ENCODE assay signal across 1 cellular context in the genomic region with DNA sequence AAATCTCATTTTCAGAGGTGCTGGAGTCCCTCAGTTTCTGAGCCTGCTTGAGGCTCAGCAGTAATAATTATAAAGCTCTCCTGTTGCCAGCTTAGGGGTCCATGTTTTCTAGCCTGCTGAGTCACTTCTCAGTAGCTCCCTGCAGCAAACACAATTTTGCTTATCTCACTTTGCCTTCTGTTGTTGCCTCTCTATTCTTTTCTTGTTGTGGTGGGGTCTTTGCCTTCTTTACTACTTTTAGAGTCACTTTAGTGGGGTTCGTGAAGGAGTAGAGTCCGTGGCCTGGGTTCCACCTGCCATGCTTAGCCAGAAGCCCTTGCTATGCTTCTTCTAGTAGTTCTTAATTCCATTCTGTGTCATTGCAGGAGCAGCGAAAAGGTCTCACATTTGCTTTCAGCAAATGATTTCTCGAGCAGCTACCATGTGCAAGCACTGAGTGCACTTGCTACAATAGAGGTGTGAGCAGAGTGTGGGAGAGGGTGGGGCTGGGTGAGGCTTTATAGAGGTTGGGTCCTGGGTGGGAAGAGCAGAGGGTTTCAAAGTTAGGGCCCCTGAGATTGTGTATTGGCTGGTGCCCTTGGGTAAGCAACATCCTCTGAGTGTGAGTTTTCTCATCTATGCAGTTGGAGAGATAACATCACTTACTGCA.
TF ChIP-seq lines count a peak whose summit lies in the region.

No MANE protein-coding gene starts in this region.

TF ChIP-seq in K562, 482 proteins besides CTCF, POLR2A, EP300 and RAD21 (continued from another document and continues in another):
- no peak for TF ChIP-seq NR4A1 (CRISPR knock-in tag; IDR thresholded peaks at IDR 0.05)
- peak; percentile 38; the same call in 1 of the 2 replicates for TF ChIP-seq NR4A1 (tag; IDR thresholded peaks at IDR 0.05)
- TF ChIP-seq, protein P1, sequence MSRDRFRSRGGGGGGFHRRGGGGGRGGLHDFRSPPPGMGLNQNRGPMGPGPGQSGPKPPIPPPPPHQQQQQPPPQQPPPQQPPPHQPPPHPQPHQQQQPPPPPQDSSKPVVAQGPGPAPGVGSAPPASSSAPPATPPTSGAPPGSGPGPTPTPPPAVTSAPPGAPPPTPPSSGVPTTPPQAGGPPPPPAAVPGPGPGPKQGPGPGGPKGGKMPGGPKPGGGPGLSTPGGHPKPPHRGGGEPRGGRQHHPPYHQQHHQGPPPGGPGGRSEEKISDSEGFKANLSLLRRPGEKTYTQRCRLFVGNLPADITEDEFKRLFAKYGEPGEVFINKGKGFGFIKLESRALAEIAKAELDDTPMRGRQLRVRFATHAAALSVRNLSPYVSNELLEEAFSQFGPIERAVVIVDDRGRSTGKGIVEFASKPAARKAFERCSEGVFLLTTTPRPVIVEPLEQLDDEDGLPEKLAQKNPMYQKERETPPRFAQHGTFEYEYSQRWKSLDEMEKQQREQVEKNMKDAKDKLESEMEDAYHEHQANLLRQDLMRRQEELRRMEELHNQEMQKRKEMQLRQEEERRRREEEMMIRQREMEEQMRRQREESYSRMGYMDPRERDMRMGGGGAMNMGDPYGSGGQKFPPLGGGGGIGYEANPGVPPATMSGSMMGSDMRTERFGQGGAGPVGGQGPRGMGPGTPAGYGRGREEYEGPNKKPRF (IDR thresholded peaks at IDR 0.05; ENCODE audit: low read depth, low read length) = no peak
- peak; percentile 52 for TF ChIP-seq GATA2 (CRISPR knock-in tag; IDR thresholded peaks at IDR 0.05)
- TF ChIP-seq PHF20 (IDR thresholded peaks at IDR 0.05; ENCODE audit: partially characterized antibody) = no peak
- no peak for TF ChIP-seq GABPA (tag; conservative IDR thresholded peaks at IDR 0.05; ENCODE audit: low read depth)
- TF ChIP-seq, protein P2, sequence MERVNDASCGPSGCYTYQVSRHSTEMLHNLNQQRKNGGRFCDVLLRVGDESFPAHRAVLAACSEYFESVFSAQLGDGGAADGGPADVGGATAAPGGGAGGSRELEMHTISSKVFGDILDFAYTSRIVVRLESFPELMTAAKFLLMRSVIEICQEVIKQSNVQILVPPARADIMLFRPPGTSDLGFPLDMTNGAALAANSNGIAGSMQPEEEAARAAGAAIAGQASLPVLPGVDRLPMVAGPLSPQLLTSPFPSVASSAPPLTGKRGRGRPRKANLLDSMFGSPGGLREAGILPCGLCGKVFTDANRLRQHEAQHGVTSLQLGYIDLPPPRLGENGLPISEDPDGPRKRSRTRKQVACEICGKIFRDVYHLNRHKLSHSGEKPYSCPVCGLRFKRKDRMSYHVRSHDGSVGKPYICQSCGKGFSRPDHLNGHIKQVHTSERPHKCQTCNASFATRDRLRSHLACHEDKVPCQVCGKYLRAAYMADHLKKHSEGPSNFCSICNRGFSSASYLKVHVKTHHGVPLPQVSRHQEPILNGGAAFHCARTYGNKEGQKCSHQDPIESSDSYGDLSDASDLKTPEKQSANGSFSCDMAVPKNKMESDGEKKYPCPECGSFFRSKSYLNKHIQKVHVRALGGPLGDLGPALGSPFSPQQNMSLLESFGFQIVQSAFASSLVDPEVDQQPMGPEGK (CRISPR knock-in tag; IDR thresholded peaks at IDR 0.05; ENCODE audit: borderline replicate concordance) = no peak
- no peak for TF ChIP-seq ZNF764 (CRISPR knock-in tag; IDR thresholded peaks at IDR 0.05; ENCODE audit: low read depth)
- TF ChIP-seq SMARCC2 (IDR thresholded peaks at IDR 0.05; ENCODE audit: low read depth) = peak; percentile 71; the same call in 1 of the 2 replicates
- TF ChIP-seq, protein P3, sequence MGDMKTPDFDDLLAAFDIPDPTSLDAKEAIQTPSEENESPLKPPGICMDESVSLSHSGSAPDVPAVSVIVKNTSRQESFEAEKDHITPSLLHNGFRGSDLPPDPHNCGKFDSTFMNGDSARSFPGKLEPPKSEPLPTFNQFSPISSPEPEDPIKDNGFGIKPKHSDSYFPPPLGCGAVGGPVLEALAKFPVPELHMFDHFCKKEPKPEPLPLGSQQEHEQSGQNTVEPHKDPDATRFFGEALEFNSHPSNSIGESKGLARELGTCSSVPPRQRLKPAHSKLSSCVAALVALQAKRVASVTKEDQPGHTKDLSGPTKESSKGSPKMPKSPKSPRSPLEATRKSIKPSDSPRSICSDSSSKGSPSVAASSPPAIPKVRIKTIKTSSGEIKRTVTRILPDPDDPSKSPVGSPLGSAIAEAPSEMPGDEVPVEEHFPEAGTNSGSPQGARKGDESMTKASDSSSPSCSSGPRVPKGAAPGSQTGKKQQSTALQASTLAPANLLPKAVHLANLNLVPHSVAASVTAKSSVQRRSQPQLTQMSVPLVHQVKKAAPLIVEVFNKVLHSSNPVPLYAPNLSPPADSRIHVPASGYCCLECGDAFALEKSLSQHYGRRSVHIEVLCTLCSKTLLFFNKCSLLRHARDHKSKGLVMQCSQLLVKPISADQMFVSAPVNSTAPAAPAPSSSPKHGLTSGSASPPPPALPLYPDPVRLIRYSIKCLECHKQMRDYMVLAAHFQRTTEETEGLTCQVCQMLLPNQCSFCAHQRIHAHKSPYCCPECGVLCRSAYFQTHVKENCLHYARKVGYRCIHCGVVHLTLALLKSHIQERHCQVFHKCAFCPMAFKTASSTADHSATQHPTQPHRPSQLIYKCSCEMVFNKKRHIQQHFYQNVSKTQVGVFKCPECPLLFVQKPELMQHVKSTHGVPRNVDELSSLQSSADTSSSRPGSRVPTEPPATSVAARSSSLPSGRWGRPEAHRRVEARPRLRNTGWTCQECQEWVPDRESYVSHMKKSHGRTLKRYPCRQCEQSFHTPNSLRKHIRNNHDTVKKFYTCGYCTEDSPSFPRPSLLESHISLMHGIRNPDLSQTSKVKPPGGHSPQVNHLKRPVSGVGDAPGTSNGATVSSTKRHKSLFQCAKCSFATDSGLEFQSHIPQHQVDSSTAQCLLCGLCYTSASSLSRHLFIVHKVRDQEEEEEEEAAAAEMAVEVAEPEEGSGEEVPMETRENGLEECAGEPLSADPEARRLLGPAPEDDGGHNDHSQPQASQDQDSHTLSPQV (IDR thresholded peaks at IDR 0.05) = peak; percentile 90
- 0 out of 4 replicates have a peak, but pooled peaks of 1 of the 2 experiments have one; percentile 56 for TF ChIP-seq ARNT (IDR thresholded peaks at IDR 0.05)
- 0 out of 2 replicates have a peak, but pooled peaks have one; percentile 17 for TF ChIP-seq CXXC5 (CRISPR knock-in tag; IDR thresholded peaks at IDR 0.05)
- TF ChIP-seq ZNF146 (CRISPR knock-in tag; IDR thresholded peaks at IDR 0.05; ENCODE audit: unreplicated experiment) = no peak
- no peak for TF ChIP-seq SMARCA5 (IDR thresholded peaks at IDR 0.05)
- TF ChIP-seq RNF2 (IDR thresholded peaks at IDR 0.05) = peak; percentile 24; the same call in 1 of the 2 replicates
- TF ChIP-seq, protein P4, sequence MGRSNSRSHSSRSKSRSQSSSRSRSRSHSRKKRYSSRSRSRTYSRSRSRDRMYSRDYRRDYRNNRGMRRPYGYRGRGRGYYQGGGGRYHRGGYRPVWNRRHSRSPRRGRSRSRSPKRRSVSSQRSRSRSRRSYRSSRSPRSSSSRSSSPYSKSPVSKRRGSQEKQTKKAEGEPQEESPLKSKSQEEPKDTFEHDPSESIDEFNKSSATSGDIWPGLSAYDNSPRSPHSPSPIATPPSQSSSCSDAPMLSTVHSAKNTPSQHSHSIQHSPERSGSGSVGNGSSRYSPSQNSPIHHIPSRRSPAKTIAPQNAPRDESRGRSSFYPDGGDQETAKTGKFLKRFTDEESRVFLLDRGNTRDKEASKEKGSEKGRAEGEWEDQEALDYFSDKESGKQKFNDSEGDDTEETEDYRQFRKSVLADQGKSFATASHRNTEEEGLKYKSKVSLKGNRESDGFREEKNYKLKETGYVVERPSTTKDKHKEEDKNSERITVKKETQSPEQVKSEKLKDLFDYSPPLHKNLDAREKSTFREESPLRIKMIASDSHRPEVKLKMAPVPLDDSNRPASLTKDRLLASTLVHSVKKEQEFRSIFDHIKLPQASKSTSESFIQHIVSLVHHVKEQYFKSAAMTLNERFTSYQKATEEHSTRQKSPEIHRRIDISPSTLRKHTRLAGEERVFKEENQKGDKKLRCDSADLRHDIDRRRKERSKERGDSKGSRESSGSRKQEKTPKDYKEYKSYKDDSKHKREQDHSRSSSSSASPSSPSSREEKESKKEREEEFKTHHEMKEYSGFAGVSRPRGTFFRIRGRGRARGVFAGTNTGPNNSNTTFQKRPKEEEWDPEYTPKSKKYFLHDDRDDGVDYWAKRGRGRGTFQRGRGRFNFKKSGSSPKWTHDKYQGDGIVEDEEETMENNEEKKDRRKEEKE (IDR thresholded peaks at IDR 0.05; ENCODE audit: borderline replicate concordance in 1 of 2, control insufficient read depth in 1 of 2, low read depth in 2 of 2, low read length in 1 of 2) = no peak
- no peak for TF ChIP-seq ZNF124 (CRISPR knock-in tag; IDR thresholded peaks at IDR 0.05)
- TF ChIP-seq ZNF282 (CRISPR knock-in tag; IDR thresholded peaks at IDR 0.05) = no peak
- TF ChIP-seq ADNP (tag; IDR thresholded peaks at IDR 0.05) = peak; percentile 57; the same call in 1 of the 2 replicates
- TF ChIP-seq, protein P5, sequence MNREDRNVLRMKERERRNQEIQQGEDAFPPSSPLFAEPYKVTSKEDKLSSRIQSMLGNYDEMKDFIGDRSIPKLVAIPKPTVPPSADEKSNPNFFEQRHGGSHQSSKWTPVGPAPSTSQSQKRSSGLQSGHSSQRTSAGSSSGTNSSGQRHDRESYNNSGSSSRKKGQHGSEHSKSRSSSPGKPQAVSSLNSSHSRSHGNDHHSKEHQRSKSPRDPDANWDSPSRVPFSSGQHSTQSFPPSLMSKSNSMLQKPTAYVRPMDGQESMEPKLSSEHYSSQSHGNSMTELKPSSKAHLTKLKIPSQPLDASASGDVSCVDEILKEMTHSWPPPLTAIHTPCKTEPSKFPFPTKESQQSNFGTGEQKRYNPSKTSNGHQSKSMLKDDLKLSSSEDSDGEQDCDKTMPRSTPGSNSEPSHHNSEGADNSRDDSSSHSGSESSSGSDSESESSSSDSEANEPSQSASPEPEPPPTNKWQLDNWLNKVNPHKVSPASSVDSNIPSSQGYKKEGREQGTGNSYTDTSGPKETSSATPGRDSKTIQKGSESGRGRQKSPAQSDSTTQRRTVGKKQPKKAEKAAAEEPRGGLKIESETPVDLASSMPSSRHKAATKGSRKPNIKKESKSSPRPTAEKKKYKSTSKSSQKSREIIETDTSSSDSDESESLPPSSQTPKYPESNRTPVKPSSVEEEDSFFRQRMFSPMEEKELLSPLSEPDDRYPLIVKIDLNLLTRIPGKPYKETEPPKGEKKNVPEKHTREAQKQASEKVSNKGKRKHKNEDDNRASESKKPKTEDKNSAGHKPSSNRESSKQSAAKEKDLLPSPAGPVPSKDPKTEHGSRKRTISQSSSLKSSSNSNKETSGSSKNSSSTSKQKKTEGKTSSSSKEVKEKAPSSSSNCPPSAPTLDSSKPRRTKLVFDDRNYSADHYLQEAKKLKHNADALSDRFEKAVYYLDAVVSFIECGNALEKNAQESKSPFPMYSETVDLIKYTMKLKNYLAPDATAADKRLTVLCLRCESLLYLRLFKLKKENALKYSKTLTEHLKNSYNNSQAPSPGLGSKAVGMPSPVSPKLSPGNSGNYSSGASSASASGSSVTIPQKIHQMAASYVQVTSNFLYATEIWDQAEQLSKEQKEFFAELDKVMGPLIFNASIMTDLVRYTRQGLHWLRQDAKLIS (CRISPR knock-in tag; IDR thresholded peaks at IDR 0.05) = no peak
- no peak for TF ChIP-seq FOXJ3 (CRISPR knock-in tag; IDR thresholded peaks at IDR 0.05)
- peak; percentile 82 for TF ChIP-seq TCF3 (CRISPR knock-in tag; IDR thresholded peaks at IDR 0.05)
- TF ChIP-seq MED1 (CRISPR knock-in tag; IDR thresholded peaks at IDR 0.05; ENCODE audit: borderline replicate concordance) = no peak
- TF ChIP-seq, protein P6, sequence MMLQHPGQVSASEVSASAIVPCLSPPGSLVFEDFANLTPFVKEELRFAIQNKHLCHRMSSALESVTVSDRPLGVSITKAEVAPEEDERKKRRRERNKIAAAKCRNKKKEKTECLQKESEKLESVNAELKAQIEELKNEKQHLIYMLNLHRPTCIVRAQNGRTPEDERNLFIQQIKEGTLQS (IDR thresholded peaks at IDR 0.05) = peak; percentile 36; the same call in 1 of the 2 replicates
- TF ChIP-seq, protein P6 (CRISPR knock-in tag; conservative IDR thresholded peaks at IDR 0.05) = no peak
- no peak for TF ChIP-seq ZNF232 (CRISPR knock-in tag; IDR thresholded peaks at IDR 0.05)
- TF ChIP-seq MYC (IDR thresholded peaks at IDR 0.05; ENCODE audit: low read depth, low read length) = 0 out of 2 replicates have a peak, but pooled peaks have one; percentile 8
- TF ChIP-seq MYC (CRISPR knock-in tag; IDR thresholded peaks at IDR 0.05; ENCODE audit: borderline replicate concordance, low read depth) = no peak
- TF ChIP-seq NFE2 (IDR thresholded peaks at IDR 0.05; ENCODE audit: low read depth) = peak; percentile 90
- TF ChIP-seq MTA2 (IDR thresholded peaks at IDR 0.05; ENCODE audit: low read depth) = peak; percentile 67
- TF ChIP-seq CTBP1 (IDR thresholded peaks at IDR 0.05; ENCODE audit: borderline replicate concordance) = no peak
- peak; percentile 95 for TF ChIP-seq DPF2 (IDR thresholded peaks at IDR 0.05)
- TF ChIP-seq FOXJ2 (tag; IDR thresholded peaks at IDR 0.05) = peak; percentile 38; the same call in 1 of the 2 replicates
- no peak for TF ChIP-seq NR2C2 (CRISPR knock-in tag; IDR thresholded peaks at IDR 0.05)
- TF ChIP-seq NR2C2 (tag; IDR thresholded peaks at IDR 0.05) = peak; percentile 37; the same call in 1 of the 2 replicates
- TF ChIP-seq ELF2 (CRISPR knock-in tag; IDR thresholded peaks at IDR 0.05) = no peak
- TF ChIP-seq ZNF583 (CRISPR knock-in tag; IDR thresholded peaks at IDR 0.05) = peak; percentile 19; the same call in 1 of the 2 replicates
- no peak for TF ChIP-seq NR2C1 (IDR thresholded peaks at IDR 0.05)
- TF ChIP-seq NR2C1 (tag; IDR thresholded peaks at IDR 0.05) = no peak
- no peak for TF ChIP-seq SMC3 (conservative IDR thresholded peaks at IDR 0.05; ENCODE audit: insufficient read depth, low read depth, low read length)
- TF ChIP-seq HMG20B (CRISPR knock-in tag; IDR thresholded peaks at IDR 0.05) = no peak
- TF ChIP-seq SP1 (CRISPR knock-in tag; IDR thresholded peaks at IDR 0.05) = no peak
- TF ChIP-seq CBX8 (IDR thresholded peaks at IDR 0.05; ENCODE audit: borderline replicate concordance, extremely low read depth, low read depth, low read length, poor library complexity, severe bottlenecking) = no peak
- peak; percentile 85 for TF ChIP-seq C11orf30 (IDR thresholded peaks at IDR 0.05; ENCODE audit: low read depth)
- no peak for TF ChIP-seq BRD4 (IDR thresholded peaks at IDR 0.05)
- no peak for TF ChIP-seq NFYB (IDR thresholded peaks at IDR 0.05; ENCODE audit: extremely low read depth, insufficient read length)
- peak; percentile 83 for TF ChIP-seq L3MBTL2 (IDR thresholded peaks at IDR 0.05)
- TF ChIP-seq PCBP1 (IDR thresholded peaks at IDR 0.05; ENCODE audit: low read depth, low read length, poor library complexity, severe bottlenecking) = no peak
- TF ChIP-seq ZKSCAN3 (CRISPR knock-in tag; IDR thresholded peaks at IDR 0.05) = no peak
- TF ChIP-seq SAP30 (IDR thresholded peaks at IDR 0.05; ENCODE audit: borderline replicate concordance, insufficient read depth, low read depth, low read length, poor library complexity, severe bottlenecking) = no peak
